In the genomic region with DNA sequence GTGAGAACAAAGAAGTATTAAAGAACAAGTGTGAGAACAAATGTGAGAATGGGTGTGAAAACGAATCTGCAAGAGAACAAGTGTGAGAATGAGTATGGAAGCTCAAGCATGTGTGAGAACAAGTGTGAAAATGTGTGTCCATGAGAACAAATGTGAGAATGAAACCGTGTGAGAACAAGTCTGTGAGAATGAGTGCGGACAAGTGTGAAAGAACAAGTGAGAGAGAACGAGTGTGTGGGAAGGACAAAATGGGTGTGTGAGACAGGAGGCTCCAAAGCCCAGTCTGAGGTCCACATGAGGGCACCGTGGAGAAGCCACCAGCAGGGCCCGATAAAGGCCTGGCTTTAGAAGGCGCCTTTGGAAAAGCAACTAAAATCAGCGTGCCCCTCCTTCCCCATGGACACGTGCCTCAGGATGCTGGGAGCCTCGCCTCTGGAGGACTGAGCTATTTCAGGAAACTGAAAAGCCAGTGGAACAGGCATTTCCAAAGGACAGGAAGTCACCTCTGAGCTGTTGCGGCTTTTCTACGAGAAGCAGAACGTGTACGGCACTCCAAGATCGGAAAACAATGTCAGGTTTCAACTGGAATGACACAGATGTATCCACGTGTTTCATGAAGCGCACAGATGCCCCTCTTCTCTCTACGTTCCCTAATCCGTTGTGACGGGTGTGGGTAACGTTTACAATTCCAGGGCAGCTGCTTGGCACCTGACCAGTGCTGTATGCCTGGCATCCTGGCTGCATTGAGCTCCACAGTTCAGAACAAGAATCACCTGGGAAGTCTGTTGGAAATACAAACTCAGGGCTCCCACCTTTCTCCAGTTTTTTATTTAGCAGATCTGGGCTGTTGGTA, we compare ENCODE assay signal across 3 cellular contexts.
A peak's percentile ranks its signal among the peaks of the same experiment; 100 is the strongest.
TF ChIP-seq lines count a peak whose summit lies in the region.

No MANE protein-coding gene starts in this region.

TF ChIP-seq in A549, 52 proteins besides CTCF, POLR2A, EP300 and RAD21:
- TF ChIP-seq, protein P1, sequence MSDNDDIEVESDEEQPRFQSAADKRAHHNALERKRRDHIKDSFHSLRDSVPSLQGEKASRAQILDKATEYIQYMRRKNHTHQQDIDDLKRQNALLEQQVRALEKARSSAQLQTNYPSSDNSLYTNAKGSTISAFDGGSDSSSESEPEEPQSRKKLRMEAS (IDR thresholded peaks at IDR 0.05) = peak; percentile 46
- TF ChIP-seq MAZ (IDR thresholded peaks at IDR 0.05; ENCODE audit: borderline replicate concordance, low read depth, low read length) (no peak), BHLHE40 (IDR thresholded peaks at IDR 0.05; ENCODE audit: low read depth, low read length) (0 out of 2 replicates have a peak, but pooled peaks have one; percentile 14)
- TF ChIP-seq, protein P2, sequence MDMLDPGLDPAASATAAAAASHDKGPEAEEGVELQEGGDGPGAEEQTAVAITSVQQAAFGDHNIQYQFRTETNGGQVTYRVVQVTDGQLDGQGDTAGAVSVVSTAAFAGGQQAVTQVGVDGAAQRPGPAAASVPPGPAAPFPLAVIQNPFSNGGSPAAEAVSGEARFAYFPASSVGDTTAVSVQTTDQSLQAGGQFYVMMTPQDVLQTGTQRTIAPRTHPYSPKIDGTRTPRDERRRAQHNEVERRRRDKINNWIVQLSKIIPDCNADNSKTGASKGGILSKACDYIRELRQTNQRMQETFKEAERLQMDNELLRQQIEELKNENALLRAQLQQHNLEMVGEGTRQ (IDR thresholded peaks at IDR 0.05) = peak; percentile 33; the same call in 1 of the 2 replicates
TF ChIP-seq in A549: peak in this region for 3.

TF ChIP-seq in HCT116, 20 proteins besides CTCF, POLR2A, EP300 and RAD21:
- TF ChIP-seq SP1 (IDR thresholded peaks at IDR 0.05; ENCODE audit: low read depth) = no peak
- no peak for TF ChIP-seq ELF1 (IDR thresholded peaks at IDR 0.05; ENCODE audit: borderline replicate concordance, low read depth)
- TF ChIP-seq, protein P3, sequence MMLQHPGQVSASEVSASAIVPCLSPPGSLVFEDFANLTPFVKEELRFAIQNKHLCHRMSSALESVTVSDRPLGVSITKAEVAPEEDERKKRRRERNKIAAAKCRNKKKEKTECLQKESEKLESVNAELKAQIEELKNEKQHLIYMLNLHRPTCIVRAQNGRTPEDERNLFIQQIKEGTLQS (IDR thresholded peaks at IDR 0.05) = no peak
- no peak for TF ChIP-seq EGR1 (IDR thresholded peaks at IDR 0.05; ENCODE audit: low read depth)
- TF ChIP-seq, protein P4, sequence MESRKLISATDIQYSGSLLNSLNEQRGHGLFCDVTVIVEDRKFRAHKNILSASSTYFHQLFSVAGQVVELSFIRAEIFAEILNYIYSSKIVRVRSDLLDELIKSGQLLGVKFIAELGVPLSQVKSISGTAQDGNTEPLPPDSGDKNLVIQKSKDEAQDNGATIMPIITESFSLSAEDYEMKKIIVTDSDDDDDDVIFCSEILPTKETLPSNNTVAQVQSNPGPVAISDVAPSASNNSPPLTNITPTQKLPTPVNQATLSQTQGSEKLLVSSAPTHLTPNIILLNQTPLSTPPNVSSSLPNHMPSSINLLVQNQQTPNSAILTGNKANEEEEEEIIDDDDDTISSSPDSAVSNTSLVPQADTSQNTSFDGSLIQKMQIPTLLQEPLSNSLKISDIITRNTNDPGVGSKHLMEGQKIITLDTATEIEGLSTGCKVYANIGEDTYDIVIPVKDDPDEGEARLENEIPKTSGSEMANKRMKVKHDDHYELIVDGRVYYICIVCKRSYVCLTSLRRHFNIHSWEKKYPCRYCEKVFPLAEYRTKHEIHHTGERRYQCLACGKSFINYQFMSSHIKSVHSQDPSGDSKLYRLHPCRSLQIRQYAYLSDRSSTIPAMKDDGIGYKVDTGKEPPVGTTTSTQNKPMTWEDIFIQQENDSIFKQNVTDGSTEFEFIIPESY (IDR thresholded peaks at IDR 0.05; ENCODE audit: extremely low read depth, insufficient replicate concordance, low read length) = no peak
- no peak for TF ChIP-seq ZNF274 (IDR thresholded peaks at IDR 0.05; ENCODE audit: low read depth, low read length)
- no peak for TF ChIP-seq SIN3A (IDR thresholded peaks at IDR 0.05; ENCODE audit: low read depth)
- TF ChIP-seq ZFX (IDR thresholded peaks at IDR 0.05) = no peak
- TF ChIP-seq, protein P1 (IDR thresholded peaks at IDR 0.05) = no peak
- no peak for TF ChIP-seq EZH2 (IDR thresholded peaks at IDR 0.05)
- no peak for TF ChIP-seq JUND (IDR thresholded peaks at IDR 0.05)
- no peak for TF ChIP-seq YY1 (IDR thresholded peaks at IDR 0.05; ENCODE audit: extremely low read depth, insufficient replicate concordance, low read depth, low read length)
- TF ChIP-seq, protein P5, sequence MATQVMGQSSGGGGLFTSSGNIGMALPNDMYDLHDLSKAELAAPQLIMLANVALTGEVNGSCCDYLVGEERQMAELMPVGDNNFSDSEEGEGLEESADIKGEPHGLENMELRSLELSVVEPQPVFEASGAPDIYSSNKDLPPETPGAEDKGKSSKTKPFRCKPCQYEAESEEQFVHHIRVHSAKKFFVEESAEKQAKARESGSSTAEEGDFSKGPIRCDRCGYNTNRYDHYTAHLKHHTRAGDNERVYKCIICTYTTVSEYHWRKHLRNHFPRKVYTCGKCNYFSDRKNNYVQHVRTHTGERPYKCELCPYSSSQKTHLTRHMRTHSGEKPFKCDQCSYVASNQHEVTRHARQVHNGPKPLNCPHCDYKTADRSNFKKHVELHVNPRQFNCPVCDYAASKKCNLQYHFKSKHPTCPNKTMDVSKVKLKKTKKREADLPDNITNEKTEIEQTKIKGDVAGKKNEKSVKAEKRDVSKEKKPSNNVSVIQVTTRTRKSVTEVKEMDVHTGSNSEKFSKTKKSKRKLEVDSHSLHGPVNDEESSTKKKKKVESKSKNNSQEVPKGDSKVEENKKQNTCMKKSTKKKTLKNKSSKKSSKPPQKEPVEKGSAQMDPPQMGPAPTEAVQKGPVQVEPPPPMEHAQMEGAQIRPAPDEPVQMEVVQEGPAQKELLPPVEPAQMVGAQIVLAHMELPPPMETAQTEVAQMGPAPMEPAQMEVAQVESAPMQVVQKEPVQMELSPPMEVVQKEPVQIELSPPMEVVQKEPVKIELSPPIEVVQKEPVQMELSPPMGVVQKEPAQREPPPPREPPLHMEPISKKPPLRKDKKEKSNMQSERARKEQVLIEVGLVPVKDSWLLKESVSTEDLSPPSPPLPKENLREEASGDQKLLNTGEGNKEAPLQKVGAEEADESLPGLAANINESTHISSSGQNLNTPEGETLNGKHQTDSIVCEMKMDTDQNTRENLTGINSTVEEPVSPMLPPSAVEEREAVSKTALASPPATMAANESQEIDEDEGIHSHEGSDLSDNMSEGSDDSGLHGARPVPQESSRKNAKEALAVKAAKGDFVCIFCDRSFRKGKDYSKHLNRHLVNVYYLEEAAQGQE (IDR thresholded peaks at IDR 0.05; ENCODE audit: low read depth) = no peak
- no peak for TF ChIP-seq SRF (IDR thresholded peaks at IDR 0.05; ENCODE audit: low read depth)
TF ChIP-seq in HCT116: peak in this region for 0.

TF ChIP-seq in GM12878, 131 proteins besides CTCF, POLR2A, EP300 and RAD21:
- no peak for TF ChIP-seq RB1 (IDR thresholded peaks at IDR 0.05; ENCODE audit: borderline replicate concordance)
- TF ChIP-seq ZNF384 (IDR thresholded peaks at IDR 0.05; ENCODE audit: borderline replicate concordance, low read depth, low read length) = no peak
- TF ChIP-seq, protein P6, sequence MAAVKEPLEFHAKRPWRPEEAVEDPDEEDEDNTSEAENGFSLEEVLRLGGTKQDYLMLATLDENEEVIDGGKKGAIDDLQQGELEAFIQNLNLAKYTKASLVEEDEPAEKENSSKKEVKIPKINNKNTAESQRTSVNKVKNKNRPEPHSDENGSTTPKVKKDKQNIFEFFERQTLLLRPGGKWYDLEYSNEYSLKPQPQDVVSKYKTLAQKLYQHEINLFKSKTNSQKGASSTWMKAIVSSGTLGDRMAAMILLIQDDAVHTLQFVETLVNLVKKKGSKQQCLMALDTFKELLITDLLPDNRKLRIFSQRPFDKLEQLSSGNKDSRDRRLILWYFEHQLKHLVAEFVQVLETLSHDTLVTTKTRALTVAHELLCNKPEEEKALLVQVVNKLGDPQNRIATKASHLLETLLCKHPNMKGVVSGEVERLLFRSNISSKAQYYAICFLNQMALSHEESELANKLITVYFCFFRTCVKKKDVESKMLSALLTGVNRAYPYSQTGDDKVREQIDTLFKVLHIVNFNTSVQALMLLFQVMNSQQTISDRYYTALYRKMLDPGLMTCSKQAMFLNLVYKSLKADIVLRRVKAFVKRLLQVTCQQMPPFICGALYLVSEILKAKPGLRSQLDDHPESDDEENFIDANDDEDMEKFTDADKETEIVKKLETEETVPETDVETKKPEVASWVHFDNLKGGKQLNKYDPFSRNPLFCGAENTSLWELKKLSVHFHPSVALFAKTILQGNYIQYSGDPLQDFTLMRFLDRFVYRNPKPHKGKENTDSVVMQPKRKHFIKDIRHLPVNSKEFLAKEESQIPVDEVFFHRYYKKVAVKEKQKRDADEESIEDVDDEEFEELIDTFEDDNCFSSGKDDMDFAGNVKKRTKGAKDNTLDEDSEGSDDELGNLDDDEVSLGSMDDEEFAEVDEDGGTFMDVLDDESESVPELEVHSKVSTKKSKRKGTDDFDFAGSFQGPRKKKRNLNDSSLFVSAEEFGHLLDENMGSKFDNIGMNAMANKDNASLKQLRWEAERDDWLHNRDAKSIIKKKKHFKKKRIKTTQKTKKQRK (IDR thresholded peaks at IDR 0.05; ENCODE audit: low read depth, low read length) = no peak
- TF ChIP-seq IKZF2 (IDR thresholded peaks at IDR 0.05) = peak in 1 of 2 experiments; percentile 17; a peak in 1 of 4 replicates
TF ChIP-seq in GM12878: peak in this region for 1.
